ENCODE assay signal across 19 cellular contexts in genomic region chr19:44865196-44865767, GRCh38. TPM values are rescaled to one million over a fixed set of nuclear protein-coding genes. Genes with fewer than 3 reads are reported as not detected.
A peak's percentile ranks its signal among the peaks of the same experiment; 100 is the strongest.
DNase-seq lines count a peak whose midpoint lies in the region; ATAC-seq and TF ChIP-seq lines count a peak whose summit lies in the region.
"Had no signal": no experiment of that assay in that cellular context is flagged by ENCODE, and none has a peak within 500 bp of the region (broad histone marks: within the 10 kb centered on the region; RNA-seq: fewer than 3 reads in every experiment).

No MANE protein-coding gene starts in this region.

- peak overlapping the region; percentile 55 for H3K23ac ChIP-seq in neuronal stem cell (ENCODE audit: low read depth, low read length, poor library complexity)
- no peak overlapping the region for H3K23ac ChIP-seq in mesendoderm (ENCODE audit: low read length)

- no peak overlapping the region for H3K56ac ChIP-seq in mesendoderm (ENCODE audit: low read length)

- H3K79me2 ChIP-seq in mesendoderm (ENCODE audit: control insufficient read depth, insufficient read depth, low read length), result peaks cover 4% of the 10 kb centered on the region

- no peak overlapping the region for H3K4me2 ChIP-seq in neuronal stem cell (ENCODE audit: insufficient read depth, low read length, poor library complexity, severe bottlenecking)
- no peak overlapping the region for H3K4me2 ChIP-seq in mesendoderm (ENCODE audit: low read length)
- H3K4me2 ChIP-seq: BLaER1 had no signal

- no peak overlapping the region for H2BK12ac ChIP-seq in neuronal stem cell (ENCODE audit: low read length)

- H3K18ac ChIP-seq in neuronal stem cell (ENCODE audit: low read length) (peak overlapping the region; percentile 35), mesendoderm (ENCODE audit: low read length) (no peak overlapping the region)

- ATAC-seq in natural killer cell treated with Interleukin-12 subunit alpha and Interleukin-12 subunit beta and Interleukin-15 and Interleukin-18, amount 100 ng/mL, for 72 hours, result peak; percentile 28 to 38
- ATAC-seq in natural killer cell (no peak), esophagus mucosa (peak; percentile 9)
- ATAC-seq in activated T-cell treated with anti-CD3 and anti-CD28 coated beads, Interleukin-2, amount 50 U/mL, for 4 hours, result no peak

- H4K8ac ChIP-seq in neuronal stem cell (ENCODE audit: low read depth, low read length) (no peak overlapping the region), mesendoderm (ENCODE audit: low read depth, low read length) (no peak overlapping the region)

- peaks cover 6 to 9% of the 10 kb centered on the region in 2 donors for H3K27me3 Mint-ChIP-seq in natural killer cell treated with Interleukin-12 subunit alpha and Interleukin-12 subunit beta and Interleukin-15 and Interleukin-18, amount 100 ng/mL, for 72 hours
- H3K27me3 Mint-ChIP-seq in natural killer cell (ENCODE audit: low read depth in 2 of 2), result peaks cover 0 to 4% of the 10 kb centered on the region in 2 donors
- H3K27me3 Mint-ChIP-seq in activated T-cell treated with anti-CD3 and anti-CD28 coated beads, Interleukin-2, amount 50 U/mL, for 4 hours (ENCODE audit: low read depth), result peaks cover 5% of the 10 kb centered on the region

- no peak for DNase-seq in natural killer cell treated with Interleukin-12 subunit alpha and Interleukin-12 subunit beta and Interleukin-15 and Interleukin-18, amount 100 ng/mL, for 72 hours (ENCODE audit: low spot score)
- DNase-seq in natural killer cell (no peak), neuronal stem cell (ENCODE audit: low spot score) (no peak), mesendoderm (no peak), iPS-NIHi7 (ENCODE audit: extremely low spot score) (no peak), NCI-H748 treated with DMSO at 0.1 percent for 48 hours (lab: John Stamatoyannopoulos, UW) (no peak)
- DNase-seq in activated T-cell treated with anti-CD3 and anti-CD28 coated beads, Interleukin-2, amount 50 U/mL, for 4 hours, result no peak
- DNase-seq: CD4-positive, alpha-beta memory T cell; DMS153; GF-D8; HCEC 1CT; KBM-7; NCI-H1105 treated with DMSO at 0.1 percent for 48 hours; NCI-H1694; NCI-H510A; NCI-H774; SIG-M5 had no signal

- H3K27me3 ChIP-seq in neuronal stem cell (ENCODE audit: control insufficient read depth in 3 of 3, insufficient read depth in 3 of 3, low read depth in 1 of 3, low read length in 3 of 3) (no peaks in the 10 kb centered on the region), mesendoderm (ENCODE audit: insufficient read depth, low read length, poor library complexity) (no peaks in the 10 kb centered on the region)
- H3K27me3 ChIP-seq: BLaER1 had no signal

- no peaks in the 10 kb centered on the region for H3K36me3 Mint-ChIP-seq in natural killer cell treated with Interleukin-12 subunit alpha and Interleukin-12 subunit beta and Interleukin-15 and Interleukin-18, amount 100 ng/mL, for 72 hours
- H3K36me3 Mint-ChIP-seq in natural killer cell, result no peaks in the 10 kb centered on the region
- no peaks in the 10 kb centered on the region for H3K36me3 Mint-ChIP-seq in activated T-cell treated with anti-CD3 and anti-CD28 coated beads, Interleukin-2, amount 50 U/mL, for 4 hours (ENCODE audit: insufficient read depth)
- H3K36me3 Mint-ChIP-seq: CD4-positive, alpha-beta memory T cell had no signal

- H3K4me1 ChIP-seq in neuronal stem cell (ENCODE audit: control insufficient read depth in 2 of 2, insufficient read depth in 1 of 2, low read depth in 1 of 2, low read length in 2 of 2) (no peaks in the 10 kb centered on the region), mesendoderm (ENCODE audit: control insufficient read depth, low read depth, low read length) (no peaks in the 10 kb centered on the region)
- H3K4me1 ChIP-seq: BLaER1 had no signal

- H3K4ac ChIP-seq in neuronal stem cell (ENCODE audit: low read length) (no peak overlapping the region), mesendoderm (ENCODE audit: low read depth, low read length) (no peak overlapping the region)

- H4K5ac ChIP-seq in mesendoderm (ENCODE audit: low read length), result no peak overlapping the region

- H3K9ac ChIP-seq in neuronal stem cell (ENCODE audit: low read depth, low read length, poor library complexity) (no peak overlapping the region), mesendoderm (ENCODE audit: low read length) (no peak overlapping the region)
- H3K9ac ChIP-seq: BLaER1 had no signal

- H3K36me3 ChIP-seq in neuronal stem cell (replicated peaks in 1 of 2; ENCODE audit: control insufficient read depth in 2 of 2, insufficient read depth in 2 of 2, low read length in 2 of 2) (peaks cover 40 to 68% of the 10 kb centered on the region in 2 donors), mesendoderm (ENCODE audit: control insufficient read depth, insufficient read depth, low read length) (peaks cover 4% of the 10 kb centered on the region)

- WGBS in neuronal stem cell (ENCODE audit: extremely low coverage in 2 of 2, insufficient read length in 2 of 2, insufficient replicate concordance in 1 of 2), 2 donors, result no CpG with 5 or more reads among the region's 27 CpGs
- WGBS in mesendoderm (ENCODE audit: extremely low coverage, insufficient coverage, low lambda C conversion rate), result no CpG with 5 or more reads among the region's 27 CpGs

- H3K4me3 Mint-ChIP-seq in natural killer cell treated with Interleukin-12 subunit alpha and Interleukin-12 subunit beta and Interleukin-15 and Interleukin-18, amount 100 ng/mL, for 72 hours, result no peak overlapping the region
- H3K4me3 Mint-ChIP-seq in natural killer cell, result no peak overlapping the region
- H3K4me3 Mint-ChIP-seq in activated T-cell treated with anti-CD3 and anti-CD28 coated beads, Interleukin-2, amount 50 U/mL, for 4 hours, result no peak overlapping the region
- H3K4me3 Mint-ChIP-seq: CD4-positive, alpha-beta memory T cell had no signal

- H3K4me3 ChIP-seq in neuronal stem cell (ENCODE audit: low read length in 2 of 2) (peak overlapping the region in 1 of 2 donors; percentile 5), mesendoderm (ENCODE audit: low read length) (no peak overlapping the region)
- H3K4me3 ChIP-seq: BLaER1 had no signal

- H3K27ac Mint-ChIP-seq in natural killer cell treated with Interleukin-12 subunit alpha and Interleukin-12 subunit beta and Interleukin-15 and Interleukin-18, amount 100 ng/mL, for 72 hours, result no peak overlapping the region
- H3K27ac Mint-ChIP-seq in natural killer cell, result no peak overlapping the region
- H3K27ac Mint-ChIP-seq: CD4-positive, alpha-beta memory T cell had no signal

- H2AFZ ChIP-seq in neuronal stem cell (ENCODE audit: low read length), result no peak overlapping the region

- H2BK120ac ChIP-seq in neuronal stem cell (ENCODE audit: low read depth, low read length) (peak overlapping the region; percentile 54), mesendoderm (ENCODE audit: low read depth, low read length) (no peak overlapping the region)

- H3K27ac ChIP-seq in neuronal stem cell (replicated peaks; ENCODE audit: low read length) (no peak overlapping the region), mesendoderm (ENCODE audit: low read depth, low read length) (no peak overlapping the region)
- H3K27ac ChIP-seq: BLaER1 had no signal

- H2BK15ac ChIP-seq in neuronal stem cell (ENCODE audit: low read length) (no peak overlapping the region), mesendoderm (replicated peaks; ENCODE audit: low read depth) (no peak overlapping the region)

- no peak overlapping the region for H3K14ac ChIP-seq in neuronal stem cell (ENCODE audit: low read length)

- no peak overlapping the region for H2AK5ac ChIP-seq in neuronal stem cell (ENCODE audit: low read depth, low read length)
- H2AK5ac ChIP-seq in mesendoderm (ENCODE audit: low read length), result no peak overlapping the region

- no peak overlapping the region for H2BK5ac ChIP-seq in neuronal stem cell (ENCODE audit: low read length)
- no peak overlapping the region for H2BK5ac ChIP-seq in mesendoderm (ENCODE audit: low read length)

- no peaks in the 10 kb centered on the region for H3K9me3 ChIP-seq in neuronal stem cell (replicated peaks in 1 of 2; ENCODE audit: control insufficient read depth in 2 of 2, insufficient read depth in 1 of 2, low read depth in 1 of 2, low read length in 2 of 2)

- H3K9me3 Mint-ChIP-seq in natural killer cell treated with Interleukin-12 subunit alpha and Interleukin-12 subunit beta and Interleukin-15 and Interleukin-18, amount 100 ng/mL, for 72 hours, result no peaks in the 10 kb centered on the region
- no peaks in the 10 kb centered on the region for H3K9me3 Mint-ChIP-seq in natural killer cell
- no peaks in the 10 kb centered on the region for H3K9me3 Mint-ChIP-seq in activated T-cell treated with anti-CD3 and anti-CD28 coated beads, Interleukin-2, amount 50 U/mL, for 4 hours
- H3K9me3 Mint-ChIP-seq: CD4-positive, alpha-beta memory T cell had no signal

- no peak overlapping the region for H4K91ac ChIP-seq in neuronal stem cell (ENCODE audit: low read depth, low read length, poor library complexity)

- intact Hi-C loops in natural killer cell (cut with micrococcal nuclease), result no loop called here

- H3K4me1 Mint-ChIP-seq in natural killer cell treated with Interleukin-12 subunit alpha and Interleukin-12 subunit beta and Interleukin-15 and Interleukin-18, amount 100 ng/mL, for 72 hours (ENCODE audit: low read depth in 2 of 2), result peaks cover 0 to 6% of the 10 kb centered on the region in 2 donors
- peaks cover 0 to 12% of the 10 kb centered on the region in 2 donors for H3K4me1 Mint-ChIP-seq in natural killer cell
- no peaks in the 10 kb centered on the region for H3K4me1 Mint-ChIP-seq in activated T-cell treated with anti-CD3 and anti-CD28 coated beads, Interleukin-2, amount 50 U/mL, for 4 hours (ENCODE audit: low read depth)
- H3K4me1 Mint-ChIP-seq: CD4-positive, alpha-beta memory T cell had no signal

- H3K79me1 ChIP-seq in neuronal stem cell (ENCODE audit: low read depth, low read length), result peaks cover 21% of the 10 kb centered on the region
- H3K79me1 ChIP-seq in mesendoderm (ENCODE audit: low read length), result peaks cover 10% of the 10 kb centered on the region

- TF ChIP-seq CTCF in natural killer cell (IDR thresholded peaks at IDR 0.05), result no peak

RNA-seq across cellular contexts. Expression of gene NECTIN2, which starts 19.2 kb away (rescaled TPM):
- total RNA-seq in natural killer cell treated with Interleukin-12 subunit alpha and Interleukin-12 subunit beta and Interleukin-15 and Interleukin-18, amount 100 ng/mL, for 72 hours, result 1 to 10 TPM; 1.3 to 1.6 TPM
- 10 to 100 TPM in 1 of 3 donors, 1 to 10 TPM in 2; 1.6 to 10.3 (median 2.7) TPM for total RNA-seq in natural killer cell
- 64.4 TPM for total RNA-seq in esophagus mucosa
- 210 TPM for polyA plus RNA-seq in neuronal stem cell (2013, experiment 1 of 2)
- polyA plus RNA-seq in neuronal stem cell (2013, experiment 2 of 2), result 208 TPM
- 1 to 10 TPM in 2 of 3 donors, under 1 TPM in 1; 0.66 to 1.4 (median 1.3) TPM for total RNA-seq in activated T-cell treated with anti-CD3 and anti-CD28 coated beads, Interleukin-2, amount 50 U/mL, for 4 hours
- polyA plus RNA-seq in mesendoderm (2013, experiment 1 of 2), result 190 TPM
- 188 TPM for polyA plus RNA-seq in mesendoderm (2013, experiment 2 of 2)

RNA-seq across cellular contexts. Expression of gene TOMM40, which starts 25.8 kb away (rescaled TPM):
- total RNA-seq in natural killer cell treated with Interleukin-12 subunit alpha and Interleukin-12 subunit beta and Interleukin-15 and Interleukin-18, amount 100 ng/mL, for 72 hours, result 100 to 1,000 TPM; 119 to 240 TPM
- total RNA-seq in natural killer cell (10 to 100 TPM; 22.4 to 29.1 (median 23.5) TPM), esophagus mucosa (71.4 TPM)
- polyA plus RNA-seq in neuronal stem cell (2013, experiment 1 of 2), result 49.4 TPM
- 49.5 TPM for polyA plus RNA-seq in neuronal stem cell (2013, experiment 2 of 2)
- total RNA-seq in activated T-cell treated with anti-CD3 and anti-CD28 coated beads, Interleukin-2, amount 50 U/mL, for 4 hours, result 100 to 1,000 TPM; 427 to 536 (median 461) TPM
- polyA plus RNA-seq in mesendoderm (2013, experiment 1 of 2), result 167 TPM
- polyA plus RNA-seq in mesendoderm (2013, experiment 2 of 2), result 165 TPM

RNA-seq across cellular contexts. Expression of gene APOE, which starts 40.3 kb away (rescaled TPM):
- 1 to 10 TPM; 1.5 to 1.6 TPM for total RNA-seq in natural killer cell treated with Interleukin-12 subunit alpha and Interleukin-12 subunit beta and Interleukin-15 and Interleukin-18, amount 100 ng/mL, for 72 hours
- total RNA-seq in natural killer cell, result 1 to 10 TPM in 2 of 3 donors, under 1 TPM in 1; 0.45 to 2.7 (median 1.3) TPM
- 5.7 TPM for total RNA-seq in esophagus mucosa
- 121 TPM for polyA plus RNA-seq in neuronal stem cell (2013, experiment 1 of 2)
- 119 TPM for polyA plus RNA-seq in neuronal stem cell (2013, experiment 2 of 2)
- total RNA-seq in activated T-cell treated with anti-CD3 and anti-CD28 coated beads, Interleukin-2, amount 50 U/mL, for 4 hours, result 1 to 10 TPM; 4.3 to 5.0 (median 4.9) TPM
- 299 TPM for polyA plus RNA-seq in mesendoderm (2013, experiment 1 of 2)
- polyA plus RNA-seq in mesendoderm (2013, experiment 2 of 2), result 297 TPM
- polyA plus RNA-seq: CD4-positive, alpha-beta memory T cell had no signal

RNA-seq across cellular contexts. Expression of gene APOC1, which starts 49.1 kb away (rescaled TPM):
- total RNA-seq in natural killer cell treated with Interleukin-12 subunit alpha and Interleukin-12 subunit beta and Interleukin-15 and Interleukin-18, amount 100 ng/mL, for 72 hours, result not detected
- total RNA-seq in natural killer cell (not detected), esophagus mucosa (4.7 TPM)
- polyA plus RNA-seq in neuronal stem cell (2013, experiment 1 of 2), result 128 TPM
- 116 TPM for polyA plus RNA-seq in neuronal stem cell (2013, experiment 2 of 2)
- 1 to 10 TPM; 1.3 to 4.8 (median 4.2) TPM for total RNA-seq in activated T-cell treated with anti-CD3 and anti-CD28 coated beads, Interleukin-2, amount 50 U/mL, for 4 hours
- 435 TPM for polyA plus RNA-seq in mesendoderm (2013, experiment 1 of 2)
- polyA plus RNA-seq in mesendoderm (2013, experiment 2 of 2), result 437 TPM
- polyA plus RNA-seq: CD4-positive, alpha-beta memory T cell had no signal

RNA-seq across cellular contexts. Expression of gene BCAM, which starts 56.4 kb away (rescaled TPM):
- total RNA-seq in natural killer cell treated with Interleukin-12 subunit alpha and Interleukin-12 subunit beta and Interleukin-15 and Interleukin-18, amount 100 ng/mL, for 72 hours, result not detected
- not detected for total RNA-seq in natural killer cell
- 13.3 TPM for total RNA-seq in esophagus mucosa
- polyA plus RNA-seq in neuronal stem cell (2013, experiment 1 of 2), result 28.4 TPM
- 27.8 TPM for polyA plus RNA-seq in neuronal stem cell (2013, experiment 2 of 2)
- under 1 TPM; 0.33 to 0.40 (median 0.33) TPM for total RNA-seq in activated T-cell treated with anti-CD3 and anti-CD28 coated beads, Interleukin-2, amount 50 U/mL, for 4 hours
- 36.8 TPM for polyA plus RNA-seq in mesendoderm (2013, experiment 1 of 2)
- polyA plus RNA-seq in mesendoderm (2013, experiment 2 of 2), result 35.8 TPM
- total RNA-seq: CD4-positive, alpha-beta memory T cell had no signal
- polyA plus RNA-seq: CD4-positive, alpha-beta memory T cell had no signal

Comparison
In these comparisons a context has a peak if more than half of its experiments do, and no peak if none do; other contexts are left out.
1. ATAC-seq: peak in natural killer cell treated with Interleukin-12 subunit alpha and Interleukin-12 subunit beta and Interleukin-15 and Interleukin-18, amount 100 ng/mL, for 72 hours (2 of 2) and esophagus mucosa (single experiment); none in natural killer cell (0 of 3) and activated T-cell treated with anti-CD3 and anti-CD28 coated beads, Interleukin-2, amount 50 U/mL, for 4 hours (0 of 2).